In the genomic region with DNA sequence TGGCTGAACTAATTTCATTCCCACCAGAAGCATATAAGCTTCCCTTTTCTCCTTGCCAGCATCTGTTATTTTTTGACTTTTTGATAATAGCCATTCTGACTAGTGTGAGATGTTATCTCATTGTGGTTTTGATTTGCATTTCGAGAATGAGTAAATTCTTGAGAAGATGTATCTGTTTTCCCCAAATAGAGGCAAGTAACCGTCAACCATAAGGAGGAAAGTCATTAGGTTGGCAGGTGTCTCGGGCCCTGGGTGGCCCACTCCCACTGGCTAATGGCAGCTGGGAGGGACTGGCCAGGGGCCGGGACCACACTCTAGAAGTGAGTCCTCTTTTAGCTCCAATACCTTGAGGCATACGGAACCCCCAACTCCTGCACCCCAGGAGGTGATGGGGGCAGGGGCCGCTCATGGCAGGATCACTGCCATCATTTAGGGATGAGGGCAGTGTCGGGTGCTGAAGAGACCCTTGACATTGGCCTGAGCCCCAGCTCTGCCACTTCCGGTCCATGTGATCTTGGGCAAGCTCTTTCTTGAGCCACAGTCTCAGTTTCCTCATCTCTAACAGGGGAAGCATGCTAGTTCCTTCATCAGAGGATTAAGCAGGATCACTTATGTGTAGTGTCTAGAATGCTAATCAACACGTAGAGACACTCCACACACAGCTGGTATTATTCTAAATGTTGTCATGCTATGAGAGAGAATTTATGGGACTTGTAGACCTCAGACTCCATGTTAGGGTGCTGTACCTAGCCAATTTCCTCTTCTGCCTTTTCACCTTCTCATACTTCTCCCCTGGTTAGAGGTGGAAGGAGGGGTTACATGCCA, we compare ENCODE assay signal across 7 cellular contexts. TPM values are rescaled to one million over a fixed set of nuclear protein-coding genes. Genes with fewer than 3 reads are reported as not detected.
DNase-seq lines count a peak whose midpoint lies in the region; ATAC-seq and TF ChIP-seq lines count a peak whose summit lies in the region.

No MANE protein-coding gene starts in this region.

- H3K27ac Mint-ChIP-seq in T-helper 2 cell treated with Interferon-gamma antibody and Interleukin-4, amounts not matched to agents 5 μg/mL and 100 μg/mL, for 36 hours = peak overlapping the region; percentile 95

- DNase-seq in GM19240 (ENCODE audit: insufficient read length, low spot score) (peak; percentile 44), SJCRH30 (no peak), RWPE1 (ENCODE audit: low spot score) (no peak), aorta (no peak)
- DNase-seq in T-helper 2 cell treated with Interferon-gamma antibody and Interleukin-4, amounts not matched to agents 5 μg/mL and 100 μg/mL, for 36 hours (ENCODE audit: low spot score) = peak; percentile 78
- DNase-seq in stimulated activated CD4-positive, alpha-beta T cell treated with anti-CD3 and anti-CD28 coated beads, Interleukin-4, amount 100 ng/mL, for 48 hours (ENCODE audit: low read depth in 2 of 2) = peak; percentile 41 to 43

- H3K4me3 ChIP-seq in SJCRH30 (no peak overlapping the region), aorta (ENCODE audit: low read length in 2 of 2) (no peak overlapping the region)

- H3K27ac ChIP-seq in SJCRH30 = no peak overlapping the region
- no peak overlapping the region for H3K27ac ChIP-seq in RWPE1
- H3K27ac ChIP-seq in aorta (ENCODE audit: low read depth in 1 of 2, low read length in 2 of 2) = no peak overlapping the region

- TF ChIP-seq CTCF in RWPE1 (conservative IDR thresholded peaks at IDR 0.05; ENCODE audit: low read depth) = no peak

- H3K27me3 ChIP-seq in SJCRH30 (0 out of 2 replicates have a peak, but pooled peaks cover 4% of the 10 kb centered on the region), aorta (ENCODE audit: control insufficient read depth in 1 of 2, insufficient read depth in 2 of 2, low read length in 1 of 2) (no peaks in the 10 kb centered on the region)

- peak overlapping the region; percentile 70 for H3K4me3 Mint-ChIP-seq in T-helper 2 cell treated with Interferon-gamma antibody and Interleukin-4, amounts not matched to agents 5 μg/mL and 100 μg/mL, for 36 hours

- H3K9me3 ChIP-seq in SJCRH30 (replicated peaks) (no peaks in the 10 kb centered on the region), aorta (ENCODE audit: control insufficient read depth, low read length) (no peaks in the 10 kb centered on the region)

- H3K9me3 Mint-ChIP-seq in T-helper 2 cell treated with Interferon-gamma antibody and Interleukin-4, amounts not matched to agents 5 μg/mL and 100 μg/mL, for 36 hours = peaks cover 11% of the 10 kb centered on the region

- ATAC-seq in HG02981 (IDR thresholded peaks at IDR 0.05; ENCODE audit: unreplicated experiment) (peak; percentile 49), aorta (ENCODE audit: low FRiP score) (no peak)

- H3K36me3 ChIP-seq in SJCRH30 (no peaks in the 10 kb centered on the region), aorta (ENCODE audit: control insufficient read depth in 1 of 2, insufficient read depth in 2 of 2, low read length in 1 of 2) (no peaks in the 10 kb centered on the region)

- no peaks in the 10 kb centered on the region; the same call in 1 of the 2 replicates for H3K4me1 ChIP-seq in SJCRH30
- H3K4me1 ChIP-seq in aorta (ENCODE audit: control insufficient read depth in 1 of 2, insufficient read depth in 2 of 2, low read length in 2 of 2) = no peaks in the 10 kb centered on the region

- H3K36me3 Mint-ChIP-seq in T-helper 2 cell treated with Interferon-gamma antibody and Interleukin-4, amounts not matched to agents 5 μg/mL and 100 μg/mL, for 36 hours (ENCODE audit: low read depth) = peaks cover 42% of the 10 kb centered on the region

- H3K27me3 Mint-ChIP-seq in T-helper 2 cell treated with Interferon-gamma antibody and Interleukin-4, amounts not matched to agents 5 μg/mL and 100 μg/mL, for 36 hours (ENCODE audit: low read depth) = no peaks in the 10 kb centered on the region

- CTCF ChIA-PET in RWPE1 (lab: Yijun Ruan, JAX) = interaction anchor here (0.6 kb wide), 1 partner anchor 1492 kb away, joined by 4 read pairs; no protein-coding TSS in a partner anchor

- intact Hi-C loops in aorta (cut with DNase I) = no loop called here

- WGBS in aorta, 2 donors = 90 to 93% methylated on average over 9 of the region's 9 CpGs

- H3K4me1 Mint-ChIP-seq in T-helper 2 cell treated with Interferon-gamma antibody and Interleukin-4, amounts not matched to agents 5 μg/mL and 100 μg/mL, for 36 hours (ENCODE audit: low read depth) = peaks cover 82% of the 10 kb centered on the region

- POLR2A ChIA-PET in RWPE1 (lab: Yijun Ruan, JAX; ENCODE audit: low non-redundant PET) = no interaction called here

RNA-seq across cellular contexts. Expression of a gene that starts 44.3 kb away (rescaled TPM):
- 2.9 and 3.1 TPM in 2 replicates for total RNA-seq in SJCRH30 (2014; rRNA removed; shearing (Covaris generic))
- 1 to 10 TPM; 3.0 to 7.1 TPM for total RNA-seq in aorta
- 1 to 10 TPM in 1 of 2 donors, under 1 TPM in 1; 0.75 to 1.5 TPM for polyA plus RNA-seq in aorta

Comparison
In these comparisons a context has a peak if more than half of its experiments do, and no peak if none do; other contexts are left out.
1. DNase-seq: peak in GM19240 (single experiment), T-helper 2 cell treated with Interferon-gamma antibody and Interleukin-4, amounts not matched to agents 5 μg/mL and 100 μg/mL, for 36 hours (single experiment) and stimulated activated CD4-positive, alpha-beta T cell treated with anti-CD3 and anti-CD28 coated beads, Interleukin-4, amount 100 ng/mL, for 48 hours (2 of 2); none in SJCRH30 (0 of 2), RWPE1 (single experiment) and aorta (0 of 2).